ENCODE assay signal across 1 cellular context in genomic region chr1:244652699-244653438, GRCh38.
A peak's percentile ranks its signal among the peaks of the same experiment; 100 is the strongest.
TF ChIP-seq lines count a peak whose summit lies in the region.

Gene DESI2 (plus strand): TSS chr1:244653126. CDS start chr1:244653314, 188 bp downstream.

TF ChIP-seq in HepG2, 621 proteins besides CTCF, POLR2A, EP300 and RAD21 (continued from another document and continues in another):
- TF ChIP-seq ZBTB26 (CRISPR knock-in tag; IDR thresholded peaks at IDR 0.05; ENCODE audit: borderline replicate concordance): no peak
- no peak for TF ChIP-seq AGO1 (IDR thresholded peaks at IDR 0.05; ENCODE audit: low read depth, low read length, poor library complexity, severe bottlenecking)
- no peak for TF ChIP-seq RBM22 (optimal IDR thresholded peaks at IDR 0.05; ENCODE audit: low read length)
- no peak for TF ChIP-seq HMG20B (CRISPR knock-in tag; conservative IDR thresholded peaks at IDR 0.05)
- no peak for TF ChIP-seq PHF21A (CRISPR knock-in tag; IDR thresholded peaks at IDR 0.05)
- TF ChIP-seq TSC22D2 (CRISPR knock-in tag; IDR thresholded peaks at IDR 0.05; ENCODE audit: borderline replicate concordance): 0 out of 2 replicates have a peak, but pooled peaks have one; percentile 57
- TF ChIP-seq ZFP82 (CRISPR knock-in tag; IDR thresholded peaks at IDR 0.05; ENCODE audit: borderline replicate concordance): peak; percentile 92; the same call in 1 of the 2 replicates
- TF ChIP-seq ZNF552 (CRISPR knock-in tag; IDR thresholded peaks at IDR 0.05; ENCODE audit: borderline replicate concordance): no peak
- TF ChIP-seq ZNF646 (CRISPR knock-in tag; IDR thresholded peaks at IDR 0.05): no peak
- no peak for TF ChIP-seq ZBTB7A (CRISPR knock-in tag; IDR thresholded peaks at IDR 0.05)
- TF ChIP-seq BRCA1 (CRISPR knock-in tag; IDR thresholded peaks at IDR 0.05): no peak
- TF ChIP-seq HINFP (CRISPR knock-in tag; IDR thresholded peaks at IDR 0.05; ENCODE audit: low read depth): peak; percentile 54; the same call in 1 of the 2 replicates
- 0 out of 2 replicates have a peak, but pooled peaks have one; percentile 5 for TF ChIP-seq BHLHE40 (IDR thresholded peaks at IDR 0.05; ENCODE audit: low read length)
- peak; percentile 88 for TF ChIP-seq THAP8 (CRISPR knock-in tag; IDR thresholded peaks at IDR 0.05; ENCODE audit: borderline replicate concordance)
- no peak for TF ChIP-seq BCL6 (CRISPR knock-in tag; IDR thresholded peaks at IDR 0.05)
- no peak for TF ChIP-seq ZNF775 (CRISPR knock-in tag; IDR thresholded peaks at IDR 0.05; ENCODE audit: borderline replicate concordance)
- TF ChIP-seq ZFAT (CRISPR knock-in tag; conservative IDR thresholded peaks at IDR 0.05): no peak
- no peak for TF ChIP-seq ZNF589 (CRISPR knock-in tag; conservative IDR thresholded peaks at IDR 0.05)
- no peak for TF ChIP-seq ZNF747 (CRISPR knock-in tag; IDR thresholded peaks at IDR 0.05; ENCODE audit: borderline replicate concordance)
- TF ChIP-seq FUBP1 (CRISPR knock-in tag; IDR thresholded peaks at IDR 0.05; ENCODE audit: borderline replicate concordance): no peak
- no peak for TF ChIP-seq ZNF17 (CRISPR knock-in tag; IDR thresholded peaks at IDR 0.05)
- TF ChIP-seq ZNF75D (CRISPR knock-in tag; IDR thresholded peaks at IDR 0.05; ENCODE audit: borderline replicate concordance): no peak
- TF ChIP-seq ZBTB14 (CRISPR knock-in tag; IDR thresholded peaks at IDR 0.05): no peak
- TF ChIP-seq KMT2B (CRISPR knock-in tag; IDR thresholded peaks at IDR 0.05): no peak; the same call in 1 of the 2 replicates
- TF ChIP-seq ZNF496 (CRISPR knock-in tag; IDR thresholded peaks at IDR 0.05; ENCODE audit: insufficient replicate concordance): no peak
- no peak for TF ChIP-seq HMGA1 (CRISPR knock-in tag; conservative IDR thresholded peaks at IDR 0.05)
- no peak for TF ChIP-seq IKZF1 (IDR thresholded peaks at IDR 0.05)
- no peak for TF ChIP-seq ZNF569 (CRISPR knock-in tag; IDR thresholded peaks at IDR 0.05; ENCODE audit: borderline replicate concordance)
- peak; percentile 97 for TF ChIP-seq HOXA3 (CRISPR knock-in tag; IDR thresholded peaks at IDR 0.05)
- TF ChIP-seq ZNF451 (CRISPR knock-in tag; IDR thresholded peaks at IDR 0.05): no peak
- peak; percentile 70 for TF ChIP-seq HNRNPK (IDR thresholded peaks at IDR 0.05; ENCODE audit: low read depth, low read length, poor library complexity, severe bottlenecking)
- peak; percentile 67 for TF ChIP-seq SKI (IDR thresholded peaks at IDR 0.05; ENCODE audit: partially characterized antibody)
- no peak; the same call in 1 of the 2 replicates for TF ChIP-seq ZSCAN21 (CRISPR knock-in tag; IDR thresholded peaks at IDR 0.05; ENCODE audit: borderline replicate concordance)
- no peak for TF ChIP-seq ZNF773 (CRISPR knock-in tag; IDR thresholded peaks at IDR 0.05; ENCODE audit: borderline replicate concordance)
- peak; percentile 69; the same call in 1 of the 2 replicates for TF ChIP-seq CBX5 (CRISPR knock-in tag; IDR thresholded peaks at IDR 0.05; ENCODE audit: borderline replicate concordance)
- no peak for TF ChIP-seq LRRFIP1 (CRISPR knock-in tag; conservative IDR thresholded peaks at IDR 0.05)
- peak; percentile 78; the same call in 1 of the 2 replicates for TF ChIP-seq GMEB1 (CRISPR knock-in tag; IDR thresholded peaks at IDR 0.05; ENCODE audit: borderline replicate concordance)
- TF ChIP-seq GPN1 (CRISPR knock-in tag; IDR thresholded peaks at IDR 0.05; ENCODE audit: borderline replicate concordance): no peak
- peak; percentile 65 for TF ChIP-seq MYC (CRISPR knock-in tag; IDR thresholded peaks at IDR 0.05; ENCODE audit: borderline replicate concordance)
- TF ChIP-seq FOSL1 (CRISPR knock-in tag; IDR thresholded peaks at IDR 0.05; ENCODE audit: borderline replicate concordance): no peak
- no peak for TF ChIP-seq ZNF720 (CRISPR knock-in tag; IDR thresholded peaks at IDR 0.05)
- no peak for TF ChIP-seq ZNF577 (CRISPR knock-in tag; IDR thresholded peaks at IDR 0.05; ENCODE audit: borderline replicate concordance, low read depth)
- TF ChIP-seq MBD4 (IDR thresholded peaks at IDR 0.05; ENCODE audit: borderline replicate concordance, low read length): no peak
- peak; percentile 14; the same call in 1 of the 2 replicates for TF ChIP-seq ZNF792 (CRISPR knock-in tag; IDR thresholded peaks at IDR 0.05)
- TF ChIP-seq TAF15 (IDR thresholded peaks at IDR 0.05; ENCODE audit: low read depth, low read length, poor library complexity, severe bottlenecking): no peak
- peak; percentile 65; the same call in 1 of the 2 replicates for TF ChIP-seq MAZ (IDR thresholded peaks at IDR 0.05; ENCODE audit: borderline replicate concordance, low read depth, low read length)
- peak; percentile 90 for TF ChIP-seq MAZ (CRISPR knock-in tag; IDR thresholded peaks at IDR 0.05; ENCODE audit: low read depth)
- TF ChIP-seq ZNF891 (CRISPR knock-in tag; IDR thresholded peaks at IDR 0.05): no peak; the same call in 1 of the 2 replicates
- peak; percentile 78 for TF ChIP-seq MAX (IDR thresholded peaks at IDR 0.05)
